ENCODE assay signal across 2 cellular contexts in genomic region chr2:232389327-232389726, GRCh38.
TF ChIP-seq lines count a peak whose summit lies in the region.

No MANE protein-coding gene starts in this region.

TF ChIP-seq in A549, 52 proteins besides CTCF, POLR2A, EP300 and RAD21 (continued from another document):
- no peak for TF ChIP-seq ATOH8 (CRISPR knock-in tag; IDR thresholded peaks at IDR 0.05; ENCODE audit: low read depth)
- TF ChIP-seq FOXS1 (CRISPR knock-in tag; IDR thresholded peaks at IDR 0.05) = no peak
- no peak for TF ChIP-seq PHF8 (IDR thresholded peaks at IDR 0.05; ENCODE audit: borderline replicate concordance, low read depth)
- TF ChIP-seq REST (IDR thresholded peaks at IDR 0.05) = no peak
- no peak for TF ChIP-seq RARB (CRISPR knock-in tag; IDR thresholded peaks at IDR 0.05)
- TF ChIP-seq FOSL2 (IDR thresholded peaks at IDR 0.05) = 0 out of 2 replicates have a peak, but pooled peaks have one; percentile 46
- peak; percentile 61; the same call in 1 of the 2 replicates for TF ChIP-seq FOSL2 (CRISPR knock-in tag; IDR thresholded peaks at IDR 0.05)
- no peak for TF ChIP-seq HMGXB4 (CRISPR knock-in tag; IDR thresholded peaks at IDR 0.05; ENCODE audit: borderline replicate concordance)

TF ChIP-seq in HEK293, 187 proteins besides CTCF, POLR2A, EP300 and RAD21 (continued from another document):
- TF ChIP-seq PRDM2 (tag by site-specific recombination; IDR thresholded peaks at IDR 0.05; ENCODE audit: borderline replicate concordance) = no peak
